8 cellular contexts compared by ENCODE assay signal in the genomic region with DNA sequence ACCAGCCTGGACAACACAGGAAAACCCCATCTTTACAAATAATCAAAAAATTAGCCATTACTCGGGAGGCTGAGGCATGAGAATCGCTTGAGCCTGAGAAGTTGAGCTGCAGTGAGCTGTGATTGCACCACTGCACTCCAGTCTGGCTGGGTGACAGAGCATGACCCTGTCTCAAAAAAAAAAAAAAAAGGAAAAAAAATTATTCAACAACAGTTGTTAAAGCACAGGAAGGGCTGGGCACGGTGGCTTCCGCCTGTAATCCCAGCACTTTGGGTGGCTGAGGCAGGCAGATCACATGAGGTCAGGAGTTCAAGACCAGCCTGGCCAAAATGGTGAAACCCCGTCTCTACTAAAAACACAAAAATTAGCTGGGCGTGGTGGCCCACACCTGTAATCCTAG. TPM values are rescaled to one million over a fixed set of nuclear protein-coding genes. Genes with fewer than 3 reads are reported as not detected.
"Had no signal": no experiment of that assay in that cellular context is flagged by ENCODE, and none has a peak within 500 bp of the region (broad histone marks: within the 10 kb centered on the region; RNA-seq: fewer than 3 reads in every experiment).

No MANE protein-coding gene starts in this region.

RNA-seq across cellular contexts. Expression of gene OVOL3, which starts 20.3 kb away (rescaled TPM):
- total RNA-seq: activated CD4-positive, alpha-beta T cell treated with anti-CD3 and anti-CD28 coated beads, Interleukin-2, amount 10 ng/mL, durations not matched to agents 24 days and 14 days; body of pancreas; endothelial cell of umbilical vein; fibroblast of lung; mononuclear cell; transverse colon had no signal
- polyA plus RNA-seq: endothelial cell of umbilical vein, fibroblast of lung, SK-N-SH had no signal

RNA-seq across cellular contexts. Expression of gene COX7A1, which starts 21.0 kb away (rescaled TPM):
- total RNA-seq: activated CD4-positive, alpha-beta T cell treated with anti-CD3 and anti-CD28 coated beads, Interleukin-2, amount 10 ng/mL, durations not matched to agents 24 days and 14 days; activated T-cell treated with anti-CD3 and anti-CD28 coated beads, Interleukin-2, amount 50 U/mL, for 72 hours; mononuclear cell had no signal
- polyA plus RNA-seq: SK-N-SH had no signal
